10 cellular contexts compared by ENCODE assay signal in the genomic region with DNA sequence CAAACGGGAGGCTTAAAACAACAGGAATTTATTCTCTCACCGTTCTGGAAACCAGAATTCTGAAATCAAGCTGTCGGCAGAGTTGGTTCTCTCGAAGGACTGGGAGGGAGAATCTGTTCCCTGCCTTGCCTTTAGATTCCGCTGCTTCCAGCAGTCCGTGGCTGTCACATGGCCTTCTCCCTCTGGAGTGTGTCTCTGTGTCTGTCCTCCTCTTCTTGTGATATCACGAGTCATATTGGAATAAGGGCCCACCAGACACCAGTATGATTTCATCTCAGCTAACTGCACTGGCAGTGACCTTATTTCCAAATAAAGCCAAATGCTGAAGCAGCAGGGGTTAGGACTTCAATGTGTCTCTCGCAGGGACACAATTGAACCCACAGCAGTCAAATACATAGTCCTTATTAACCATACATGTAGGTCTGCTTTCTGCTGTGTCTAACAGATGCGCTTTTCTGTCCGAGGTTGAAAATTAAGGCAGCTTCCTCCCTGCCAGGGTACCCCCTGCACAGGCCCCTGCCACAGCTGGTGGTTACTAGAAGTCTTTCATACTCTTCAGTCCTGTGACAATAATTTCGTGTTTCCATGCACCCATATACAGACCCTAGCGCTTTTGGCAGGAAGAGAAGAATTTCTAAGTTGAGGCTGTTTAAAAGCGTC.
A peak's percentile ranks its signal among the peaks of the same experiment; 100 is the strongest.
DNase-seq lines count a peak whose midpoint lies in the region; ATAC-seq and TF ChIP-seq lines count a peak whose summit lies in the region.
"Had no signal": no experiment of that assay in that cellular context is flagged by ENCODE, and none has a peak within 500 bp of the region (broad histone marks: within the 10 kb centered on the region; RNA-seq: fewer than 3 reads in every experiment).

No MANE protein-coding gene starts in this region.

- no peak overlapping the region for H3K23ac ChIP-seq in mesenchymal stem cell (ENCODE audit: low read length in 2 of 2)

- peak overlapping the region; percentile 38 for H4K8ac ChIP-seq in mesenchymal stem cell (ENCODE audit: low read length)

- H3K9ac ChIP-seq in mesenchymal stem cell (ENCODE audit: low read length): no peak overlapping the region

- peaks cover 28% of the 10 kb centered on the region for H3K4me1 Mint-ChIP-seq in MCF 10A (ENCODE audit: insufficient read depth, unreplicated experiment)

- peaks cover 35% of the 10 kb centered on the region for H3K4me1 ChIP-seq in mesenchymal stem cell (ENCODE audit: control insufficient read depth, insufficient read depth, low read depth, low read length)

- H3K9me3 Mint-ChIP-seq in MCF 10A (ENCODE audit: unreplicated experiment): no peaks in the 10 kb centered on the region

- H2BK12ac ChIP-seq in mesenchymal stem cell (ENCODE audit: low read length in 2 of 2): peak overlapping the region in 1 of 2 experiments; percentile 85

- no peaks in the 10 kb centered on the region for H3K27me3 Mint-ChIP-seq in MCF 10A (ENCODE audit: insufficient read depth, unreplicated experiment)

- no peak overlapping the region for H3K14ac ChIP-seq in mesenchymal stem cell (ENCODE audit: low read length in 2 of 2)

- no peak overlapping the region for H3K4me3 ChIP-seq in NB4 (ENCODE audit: low read depth, low read length)
- H3K4me3 ChIP-seq in mesenchymal stem cell (ENCODE audit: insufficient read depth in 1 of 2, low read depth in 1 of 2, low read length in 2 of 2): no peak overlapping the region

- H4K91ac ChIP-seq in mesenchymal stem cell (ENCODE audit: low read length): no peak overlapping the region

- H3K4me3 Mint-ChIP-seq in MCF 10A (ENCODE audit: unreplicated experiment): no peak overlapping the region

- BruUV-seq in MCF 10A (replicated peaks; lab: Mats Ljungman, UMichigan): no TSS peak

- H3K79me1 ChIP-seq in mesenchymal stem cell (replicated peaks; ENCODE audit: low read length, poor library complexity, severe bottlenecking): no peaks in the 10 kb centered on the region

- TF ChIP-seq CTCF in NB4 (IDR thresholded peaks at IDR 0.05; ENCODE audit: low read depth, low read length) (no peak), MCF 10A (IDR thresholded peaks at IDR 0.05; ENCODE audit: unreplicated experiment) (no peak)

- WGBS in mesenchymal stem cell: 59% methylated on average over 13 of the region's 13 CpGs

- H3K27ac ChIP-seq in mesenchymal stem cell (ENCODE audit: low read length, poor library complexity, severe bottlenecking): no peak overlapping the region
- peak overlapping the region; percentile 3 for H3K27ac ChIP-seq in temporal lobe (ENCODE audit: low read depth, low read length)

- H3K36me3 ChIP-seq in mesenchymal stem cell (ENCODE audit: control insufficient read depth in 1 of 2, insufficient read depth in 2 of 2, low read depth in 1 of 2, low read length in 2 of 2): no peaks in the 10 kb centered on the region

- no peak overlapping the region for H3K4me2 ChIP-seq in mesenchymal stem cell (ENCODE audit: low read length, poor library complexity, severe bottlenecking)

- POLR2A ChIA-PET in MCF 10A (lab: Yijun Ruan, JAX): interaction anchor here (0.6 to 1.1 kb wide), 3 partner anchors 20 to 80 kb away, joined by 3 to 4 read pairs (median 3); no protein-coding TSS in a partner anchor

- no peak overlapping the region for H2BK5ac ChIP-seq in mesenchymal stem cell (ENCODE audit: low read depth, low read length, poor library complexity, severe bottlenecking)

- H3K9me3 ChIP-seq in mesenchymal stem cell (ENCODE audit: control insufficient read depth, low read length): no peaks in the 10 kb centered on the region

- CTCF ChIA-PET in MCF 10A (lab: Yijun Ruan, JAX): interaction anchor here (1.2 kb wide), 1 partner anchor 60 kb away, joined by 3 read pairs; no protein-coding TSS in a partner anchor

- TF ChIP-seq POLR2A in NB4 (IDR thresholded peaks at IDR 0.05; ENCODE audit: extremely low read depth, insufficient read length): no peak

- no peak overlapping the region for H2AFZ ChIP-seq in mesenchymal stem cell (ENCODE audit: low read depth, low read length)

- H3K27me3 ChIP-seq in mesenchymal stem cell (ENCODE audit: control insufficient read depth in 1 of 2, insufficient read depth in 1 of 2, low read length in 2 of 2): peaks cover 4 to 73% of the 10 kb centered on the region in 2 experiments

- intact Hi-C loops in MCF 10A (cut with micrococcal nuclease): no loop called here

- ATAC-seq in SK-N-SH treated with all-trans-retinoic acid at 6 μM for 48 hours: no peak

- H3K18ac ChIP-seq in mesenchymal stem cell (ENCODE audit: low read depth in 1 of 2, low read length in 2 of 2): peak overlapping the region; percentile 11 to 61

- DNase-seq in NB4 (ENCODE audit: low read depth) (peak; percentile 34), mesenchymal stem cell (peak; percentile 53), MCF 10A (ENCODE audit: unreplicated experiment) (no peak)
- DNase-seq in activated CD4-positive, CD25-positive, alpha-beta regulatory T cell (lab: John Stamatoyannopoulos, UW): no peak
- no peak for DNase-seq in activated T-cell treated with anti-CD3 and anti-CD28 coated beads, Interleukin-2, amount 50 U/mL, for 48 hours
- DNase-seq: activated CD4-positive, alpha-beta T cell treated with anti-CD3 and anti-CD28 coated beads, Interleukin-2, amount 50 U/mL, for 4 hours; activated gamma-delta T cell; central memory CD4-positive, alpha-beta T cell had no signal

- H2BK120ac ChIP-seq in mesenchymal stem cell (ENCODE audit: low read depth, low read length): peak overlapping the region; percentile 7

- H3K27ac Mint-ChIP-seq in MCF 10A (ENCODE audit: low read depth, unreplicated experiment): no peak overlapping the region

- peaks cover 6% of the 10 kb centered on the region for H3K36me3 Mint-ChIP-seq in MCF 10A (ENCODE audit: insufficient read depth, unreplicated experiment)

- no peak overlapping the region for H2BK15ac ChIP-seq in mesenchymal stem cell (ENCODE audit: low read depth, poor library complexity, severe bottlenecking)

- no peak overlapping the region for H2AK5ac ChIP-seq in mesenchymal stem cell (ENCODE audit: low read length, severe bottlenecking)

- peak overlapping the region in 1 of 2 experiments; percentile 9 for H3K4ac ChIP-seq in mesenchymal stem cell (ENCODE audit: low read depth in 1 of 2, low read length in 2 of 2)

TF ChIP-seq in SK-N-SH treated with all-trans-retinoic acid at 6 μM for 48 hours, 23 proteins besides CTCF, POLR2A, EP300 and RAD21:
- TF ChIP-seq ZFP3 (CRISPR knock-in tag; IDR thresholded peaks at IDR 0.05) (no peak), TCF4 (CRISPR knock-in tag; IDR thresholded peaks at IDR 0.05; ENCODE audit: borderline replicate concordance) (0 out of 2 replicates have a peak, but pooled peaks have one; percentile 19), BACH2 (CRISPR knock-in tag; IDR thresholded peaks at IDR 0.05; ENCODE audit: borderline replicate concordance) (no peak)

Comparison
In these comparisons a context has a peak if more than half of its experiments do, and no peak if none do; other contexts are left out.
1. DNase-seq: peak in NB4 (single experiment) and mesenchymal stem cell (single experiment); none in activated CD4-positive, CD25-positive, alpha-beta regulatory T cell (0 of 4), activated T-cell treated with anti-CD3 and anti-CD28 coated beads, Interleukin-2, amount 50 U/mL, for 48 hours (0 of 2) and MCF 10A (single experiment).